In the genomic region with DNA sequence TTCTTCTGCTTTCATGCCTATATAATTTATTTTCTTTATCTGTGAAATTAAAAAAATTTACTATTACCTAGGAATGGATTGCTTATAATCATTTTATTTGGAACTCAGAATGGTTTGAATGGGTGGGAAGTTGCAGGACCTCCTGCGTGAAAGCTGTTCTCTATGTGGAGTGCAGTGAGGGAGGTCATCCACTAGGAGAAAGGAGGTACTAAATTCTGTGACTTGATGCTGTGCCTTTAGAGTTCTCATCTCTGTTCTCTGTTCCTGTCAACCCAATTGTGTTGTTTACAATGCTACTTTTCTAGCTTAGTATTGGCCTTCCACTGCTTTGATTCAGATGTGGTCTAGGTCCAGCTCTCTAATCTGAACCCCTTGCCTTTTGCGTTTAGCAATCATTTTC, we compare ENCODE assay signal across 1 cellular context.
TF ChIP-seq lines count a peak whose summit lies in the region.

No MANE protein-coding gene starts in this region.

TF ChIP-seq in H1, 55 proteins besides CTCF, POLR2A, EP300 and RAD21 (continued from another document):
- no peak for TF ChIP-seq BCL11A (IDR thresholded peaks at IDR 0.05; ENCODE audit: low read depth in 2 of 2, low read length in 2 of 2)
- TF ChIP-seq YY1 (IDR thresholded peaks at IDR 0.05; ENCODE audit: low read depth, low read length), result no peak
- TF ChIP-seq CTBP2 (IDR thresholded peaks at IDR 0.05; ENCODE audit: borderline replicate concordance, insufficient read depth, insufficient read length, low read length), result no peak
- no peak for TF ChIP-seq ZNF274 (IDR thresholded peaks at IDR 0.05; ENCODE audit: borderline replicate concordance, extremely low read depth, low read length)
- no peak for TF ChIP-seq MAFK (IDR thresholded peaks at IDR 0.05; ENCODE audit: low read depth, low read length)
- TF ChIP-seq POLR2AphosphoS5 (IDR thresholded peaks at IDR 0.05; ENCODE audit: low read depth, low read length), result no peak
- no peak for TF ChIP-seq TAF1 (IDR thresholded peaks at IDR 0.05; ENCODE audit: low read depth, low read length)
- TF ChIP-seq RXRA (IDR thresholded peaks at IDR 0.05; ENCODE audit: insufficient read depth, low read depth, low read length), result no peak
TF ChIP-seq in H1: peak in this region for 0.
